Comparison of ENCODE assay signal across 8 cellular contexts in the genomic region with DNA sequence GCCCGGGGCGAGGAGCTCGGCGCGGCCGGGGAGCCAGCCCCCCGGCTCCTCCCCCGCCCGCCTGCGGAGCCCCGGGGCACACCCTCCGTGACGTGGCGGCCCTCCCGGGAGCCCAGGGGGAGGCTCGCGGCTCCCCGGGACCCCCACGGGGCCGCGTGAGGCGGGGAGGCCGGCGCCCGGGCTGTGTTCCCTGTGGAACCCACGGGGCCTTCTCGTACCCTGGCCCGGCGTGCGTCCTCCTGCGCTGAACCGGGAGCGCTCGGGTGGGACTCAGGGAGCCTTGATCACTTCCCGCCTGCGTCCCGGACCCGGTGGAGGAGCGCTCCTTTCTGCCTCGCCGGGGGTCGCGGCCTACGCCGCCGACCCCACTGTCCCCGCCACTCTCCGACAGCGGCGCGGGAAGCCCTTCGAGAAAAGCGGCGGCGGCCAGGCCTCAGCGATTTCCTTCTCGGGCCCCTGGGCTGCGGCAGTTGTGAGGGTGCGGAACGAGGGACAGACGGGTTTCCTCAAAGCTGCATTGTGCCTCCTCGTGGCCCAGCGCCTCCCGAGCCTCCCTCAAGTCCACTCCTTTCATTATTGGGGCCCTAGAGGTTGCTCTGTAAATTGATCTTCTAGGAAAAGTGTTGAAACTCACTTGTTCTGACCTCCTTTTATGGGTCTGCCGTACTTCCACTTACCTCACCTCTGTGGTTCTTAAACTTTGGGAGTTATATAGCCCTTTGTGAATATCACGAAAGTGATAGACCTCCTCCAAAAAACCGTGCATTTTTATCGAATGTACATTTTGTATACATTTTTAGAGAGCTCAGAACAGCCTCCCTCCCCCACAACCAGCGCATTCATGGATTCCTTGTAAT. TPM values are rescaled to one million over a fixed set of nuclear protein-coding genes. Genes with fewer than 3 reads are reported as not detected.
DNase-seq lines count a peak whose midpoint lies in the region; ATAC-seq, FAIRE-seq and TF ChIP-seq lines count a peak whose summit lies in the region.

No MANE protein-coding gene starts in this region.

- H3K27me3 ChIP-seq in CD4-positive, CD25-positive, alpha-beta regulatory T cell (ENCODE audit: control insufficient read depth, insufficient read depth, low read length), result no peaks in the 10 kb centered on the region
- no peaks in the 10 kb centered on the region for H3K27me3 ChIP-seq in endothelial cell of umbilical vein (ENCODE audit: control insufficient read depth in 2 of 2, insufficient read depth in 2 of 2, low read length in 2 of 2)
- H3K27me3 ChIP-seq in mononuclear cell (ENCODE audit: insufficient read depth, low read length), result no peaks in the 10 kb centered on the region

- peak overlapping the region; percentile 85 to 94 (median 94) for H3K4me3 Mint-ChIP-seq in CD4-positive, CD25-positive, alpha-beta regulatory T cell

- POLR2A ChIA-PET in endothelial cell of umbilical vein (lab: Charles Lee), result interaction anchor here (0.8 to 1.7 kb wide), 6 partner anchors 8 to 139 kb away, joined by 3 read pairs; a partner anchor contains a TSS

- no peaks in the 10 kb centered on the region for H4K20me1 ChIP-seq in endothelial cell of umbilical vein (replicated peaks; ENCODE audit: control insufficient read depth, extremely low read depth, insufficient read depth, low read length)

- H3K27me3 Mint-ChIP-seq in CD4-positive, CD25-positive, alpha-beta regulatory T cell, result no peaks in the 10 kb centered on the region

- H3K9ac ChIP-seq in endothelial cell of umbilical vein (replicated peaks; ENCODE audit: extremely low read depth, insufficient read depth, low read length), result peak overlapping the region; percentile 100

- peak overlapping the region; percentile 91 to 97 (median 96) for H3K27ac Mint-ChIP-seq in CD4-positive, CD25-positive, alpha-beta regulatory T cell

- peak overlapping the region; percentile 83 for H2AFZ ChIP-seq in endothelial cell of umbilical vein (ENCODE audit: low read depth, low read length)

- peak; percentile 79 to 81 for ATAC-seq in CD4-positive, CD25-positive, alpha-beta regulatory T cell (ENCODE audit: low read depth in 2 of 2)
- peak; percentile 88 for ATAC-seq in HG03432 (IDR thresholded peaks at IDR 0.05; ENCODE audit: unreplicated experiment)

- H3K79me2 ChIP-seq in endothelial cell of umbilical vein (ENCODE audit: control insufficient read depth, insufficient read depth, low read length), result peaks cover 22% of the 10 kb centered on the region

- H3K36me3 ChIP-seq in CD4-positive, CD25-positive, alpha-beta regulatory T cell (ENCODE audit: control insufficient read depth, insufficient read depth, low read length), result peaks cover 6% of the 10 kb centered on the region
- no peaks in the 10 kb centered on the region for H3K36me3 ChIP-seq in endothelial cell of umbilical vein (ENCODE audit: control insufficient read depth in 2 of 2, extremely low read depth in 1 of 2, insufficient read depth in 2 of 2, low read length in 2 of 2)

- H3K4me3 ChIP-seq in CD4-positive, CD25-positive, alpha-beta regulatory T cell (ENCODE audit: low read depth, low read length), result peak overlapping the region; percentile 86
- H3K4me3 ChIP-seq in endothelial cell of umbilical vein (replicated peaks in 1 of 3; ENCODE audit: insufficient read depth in 1 of 3, low read depth in 1 of 3, low read length in 3 of 3) (peak overlapping the region; percentile 65 to 92 (median 89)), mononuclear cell (ENCODE audit: low read length) (peak overlapping the region; percentile 86)

- TF ChIP-seq POLR2A in endothelial cell of umbilical vein (IDR thresholded peaks at IDR 0.05; ENCODE audit: low read depth, low read length), result peak; percentile 80

- H3K9me3 Mint-ChIP-seq in CD4-positive, CD25-positive, alpha-beta regulatory T cell, result no peaks in the 10 kb centered on the region

- peak in 1 of 2 donors; percentile 51 for TF ChIP-seq CTCF in endothelial cell of umbilical vein (IDR thresholded peaks at IDR 0.05; ENCODE audit: extremely low read depth in 1 of 2, insufficient read depth in 1 of 2, low read depth in 1 of 2, low read length in 2 of 2)

- H3K27ac ChIP-seq in CD4-positive, CD25-positive, alpha-beta regulatory T cell (ENCODE audit: insufficient read depth, low read length, poor library complexity, severe bottlenecking), result peak overlapping the region; percentile 94
- peak overlapping the region; percentile 96 for H3K27ac ChIP-seq in endothelial cell of umbilical vein (ENCODE audit: insufficient read depth, low read depth, low read length)

- CTCF ChIA-PET in endothelial cell of umbilical vein (lab: Charles Lee), result interaction anchor here (0.9 to 2.1 kb wide), 11 partner anchors 10 to 439 kb away, joined by 3 to 10 read pairs (median 5); a partner anchor contains a TSS

- dilution Hi-C loops in endothelial cell of umbilical vein (cut with MboI; ENCODE audit: extremely low pct_ligation_motif_present, low sequenced_read_pairs), result loop anchor here (25.0 kb wide), 1 partner anchor 131 kb away; a partner anchor contains a TSS

- intact Hi-C loops in endothelial cell of umbilical vein (cut with micrococcal nuclease), result loop anchor here (1.0 to 10.0 kb wide), 7 partner anchors 20 to 564 kb away; a partner anchor contains a TSS

- H3K9me3 ChIP-seq in CD4-positive, CD25-positive, alpha-beta regulatory T cell (ENCODE audit: control insufficient read depth in 2 of 2, low read length in 2 of 2), result no peaks in the 10 kb centered on the region
- H3K9me3 ChIP-seq in endothelial cell of umbilical vein (replicated peaks; ENCODE audit: control insufficient read depth, insufficient read depth, low read length), result no peaks in the 10 kb centered on the region
- no peaks in the 10 kb centered on the region for H3K9me3 ChIP-seq in mononuclear cell (ENCODE audit: low read depth, low read length)

- H3K4me1 Mint-ChIP-seq in CD4-positive, CD25-positive, alpha-beta regulatory T cell, result peaks cover 35 to 64% (median 48%) of the 10 kb centered on the region in 4 donors

- DNase-seq in CD4-positive, CD25-positive, alpha-beta regulatory T cell, result peak; percentile 71 to 91 (median 76)
- DNase-seq in GM19238 (ENCODE audit: insufficient read length, low spot score), result peak; percentile 86
- DNase-seq in NCI-H69 (lab: John Stamatoyannopoulos, UW), result peak; percentile 95
- peak; percentile 65 to 69 for DNase-seq in activated CD8-positive, alpha-beta memory T cell treated with anti-CD3 and anti-CD28 coated beads for 4 hours (ENCODE audit: low read depth in 2 of 2)
- peak; percentile 80 for DNase-seq in endothelial cell of umbilical vein (ENCODE audit: low read depth, low spot score)
- peak; percentile 58 to 73 for DNase-seq in stimulated activated CD8-positive, alpha-beta memory T cell treated with anti-CD3 and anti-CD28 coated beads, Interleukin-2, amount 100 ng/mL, for 48 hours (ENCODE audit: low read depth in 2 of 2)

- H3K4me2 ChIP-seq in endothelial cell of umbilical vein (ENCODE audit: insufficient read depth, low read length), result peak overlapping the region; percentile 99

- H3K4me1 ChIP-seq in CD4-positive, CD25-positive, alpha-beta regulatory T cell (ENCODE audit: control insufficient read depth, insufficient read depth, low read length, poor library complexity, severe bottlenecking), result peaks cover 25% of the 10 kb centered on the region
- H3K4me1 ChIP-seq in endothelial cell of umbilical vein (ENCODE audit: control insufficient read depth, extremely low read depth, insufficient read depth, low read length) (peaks cover 19% of the 10 kb centered on the region), mononuclear cell (ENCODE audit: insufficient read depth, low read length) (peaks cover 17% of the 10 kb centered on the region)

- H3K36me3 Mint-ChIP-seq in CD4-positive, CD25-positive, alpha-beta regulatory T cell, result peaks cover 8% of the 10 kb centered on the region

- peak; percentile 65 for FAIRE-seq in endothelial cell of umbilical vein (lab: Jason Lieb, UNC)

- BruUV-seq in endothelial cell of umbilical vein (replicated peaks; lab: Mats Ljungman, UMichigan), result TSS peak; percentile 49

- H3K9me1 ChIP-seq in endothelial cell of umbilical vein (replicated peaks; ENCODE audit: control insufficient read depth, extremely low read depth, insufficient read depth, low read length), result no peaks in the 10 kb centered on the region

RNA-seq across cellular contexts. Expression of a gene that starts 0.6 kb away (rescaled TPM):
- total RNA-seq in CD4-positive, CD25-positive, alpha-beta regulatory T cell, result 39.1 TPM
- 10 to 100 TPM in 3 of 4 donors, 1 to 10 TPM in 1; 9.5 to 11.4 (median 10.5) TPM for polyA plus RNA-seq in CD4-positive, CD25-positive, alpha-beta regulatory T cell
- 35.3 and 39.7 TPM in 2 replicates for total RNA-seq in endothelial cell of umbilical vein
- 23.0 and 25.8 TPM in 2 replicates for polyA plus RNA-seq in endothelial cell of umbilical vein
- polyA plus RNA-seq in endothelial cell of umbilical vein (2011; cell fraction: cytosol; rRNA removed), result 26.2 and 33.5 TPM in 2 replicates
- 61.2 and 73.7 TPM in 2 replicates for polyA plus RNA-seq in endothelial cell of umbilical vein (2011; cell fraction: nucleus; rRNA removed)
- polyA plus RNA-seq in endothelial cell of umbilical vein (2012), result 23.5 and 26.2 TPM in 2 replicates
- polyA minus RNA-seq in endothelial cell of umbilical vein, result 76.9 and 81.7 TPM in 2 replicates
- 39.3 TPM for polyA minus RNA-seq in endothelial cell of umbilical vein (2011; cell fraction: cytosol; rRNA and poly(A)+ RNA removed)
- 60.2 and 75.1 TPM in 2 replicates for polyA minus RNA-seq in endothelial cell of umbilical vein (2011; cell fraction: nucleus; rRNA and poly(A)+ RNA removed)
- total RNA-seq in mononuclear cell, result 29.5 TPM

RNA-seq across cellular contexts. Expression of a gene that starts 19.6 kb away (rescaled TPM):
- total RNA-seq in CD4-positive, CD25-positive, alpha-beta regulatory T cell, result 36.4 TPM
- polyA plus RNA-seq in CD4-positive, CD25-positive, alpha-beta regulatory T cell, result 10 to 100 TPM; 15.8 to 28.6 (median 21.0) TPM
- total RNA-seq in endothelial cell of umbilical vein (13.9 and 15.0 TPM in 2 replicates), mononuclear cell (26.7 TPM)
- polyA plus RNA-seq in endothelial cell of umbilical vein, result 2.2 and 3.1 TPM in 2 replicates
- polyA plus RNA-seq in endothelial cell of umbilical vein (2011; cell fraction: cytosol; rRNA removed), result 5.6 and 5.9 TPM in 2 replicates
- polyA plus RNA-seq in endothelial cell of umbilical vein (2011; cell fraction: nucleus; rRNA removed), result 6.5 and 8.1 TPM in 2 replicates
- 8.6 and 11.8 TPM in 2 replicates for polyA plus RNA-seq in endothelial cell of umbilical vein (2012)
- polyA minus RNA-seq in endothelial cell of umbilical vein, result 3.4 and 5.9 TPM in 2 replicates
- 3.2 TPM for polyA minus RNA-seq in endothelial cell of umbilical vein (2011; cell fraction: cytosol; rRNA and poly(A)+ RNA removed)
- polyA minus RNA-seq in endothelial cell of umbilical vein (2011; cell fraction: nucleus; rRNA and poly(A)+ RNA removed), result 9.5 and 11.1 TPM in 2 replicates

RNA-seq across cellular contexts. Expression of a gene that starts 19.6 kb away (rescaled TPM):
- total RNA-seq in CD4-positive, CD25-positive, alpha-beta regulatory T cell, result 2.7 TPM
- 1 to 10 TPM; 1.3 to 4.2 (median 1.7) TPM for polyA plus RNA-seq in CD4-positive, CD25-positive, alpha-beta regulatory T cell
- total RNA-seq in endothelial cell of umbilical vein, result 0.78 and 1.6 TPM in 2 replicates
- polyA plus RNA-seq in endothelial cell of umbilical vein, result 0.35 and 0.37 TPM in 2 replicates
- 0.42 and 0.48 TPM in 2 replicates for polyA plus RNA-seq in endothelial cell of umbilical vein (2011; cell fraction: cytosol; rRNA removed)
- 0.80 and 0.82 TPM in 2 replicates for polyA plus RNA-seq in endothelial cell of umbilical vein (2011; cell fraction: nucleus; rRNA removed)
- polyA plus RNA-seq in endothelial cell of umbilical vein (2012), result 0.19 and 0.66 TPM in 2 replicates
- 0.27 and 0.57 TPM in 2 replicates for polyA minus RNA-seq in endothelial cell of umbilical vein
- polyA minus RNA-seq in endothelial cell of umbilical vein (2011; cell fraction: cytosol; rRNA and poly(A)+ RNA removed), result not detected
- 0.24 and 0.48 TPM in 2 replicates for polyA minus RNA-seq in endothelial cell of umbilical vein (2011; cell fraction: nucleus; rRNA and poly(A)+ RNA removed)
- 2.8 TPM for total RNA-seq in mononuclear cell

Comparison
In these comparisons a context has a peak if more than half of its experiments do, and no peak if none do; other contexts are left out.
1. Peak in every context shown above with its lines: DNase-seq, ATAC-seq, H3K4me3 ChIP-seq and H3K27ac ChIP-seq.